In the genomic region with DNA sequence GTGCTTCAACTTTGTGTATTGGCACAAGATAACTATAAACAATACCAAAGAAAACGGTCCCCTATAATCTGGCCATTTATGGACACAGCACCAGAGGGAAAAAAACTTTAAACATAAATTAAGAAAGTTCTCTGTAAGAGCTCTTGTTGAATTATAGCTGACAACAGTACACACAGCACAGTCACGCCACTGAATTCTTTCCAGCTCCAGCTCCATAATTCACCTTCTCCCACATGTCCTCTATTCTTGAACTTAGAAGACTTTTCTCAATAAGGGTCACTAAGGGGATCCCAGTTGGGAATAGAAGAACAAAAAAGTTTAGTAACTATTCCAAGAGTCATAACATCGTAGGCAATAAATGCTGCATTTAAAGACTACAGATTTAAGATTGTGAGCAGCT, we compare ENCODE assay signal across 21 cellular contexts.
DNase-seq lines count a peak whose midpoint lies in the region; ATAC-seq and TF ChIP-seq lines count a peak whose summit lies in the region.
"Had no signal": no experiment of that assay in that cellular context is flagged by ENCODE, and none has a peak within 500 bp of the region (broad histone marks: within the 10 kb centered on the region; RNA-seq: fewer than 3 reads in every experiment).

No MANE protein-coding gene starts in this region.

- no peak for TF ChIP-seq CTCF in MCF 10A (IDR thresholded peaks at IDR 0.05; ENCODE audit: unreplicated experiment)
- TF ChIP-seq CTCF in mammary epithelial cell (conservative IDR thresholded peaks at IDR 0.05 in 1 of 2, IDR thresholded peaks at IDR 0.05 in 1 of 2; ENCODE audit: extremely low read depth in 1 of 2, insufficient read depth in 1 of 2, low read depth in 1 of 2, low read length in 2 of 2): no peak

- peaks cover 60% of the 10 kb centered on the region for H3K36me3 Mint-ChIP-seq in MCF 10A (ENCODE audit: insufficient read depth, unreplicated experiment)
- no peaks in the 10 kb centered on the region for H3K36me3 Mint-ChIP-seq in naive thymus-derived CD8-positive, alpha-beta T cell
- H3K36me3 Mint-ChIP-seq: CD8-positive, alpha-beta memory T cell had no signal

- no peaks in the 10 kb centered on the region for H4K20me1 ChIP-seq in mammary epithelial cell (ENCODE audit: insufficient read depth, low read length)

- POLR2A ChIA-PET in MCF 10A (lab: Yijun Ruan, JAX): interaction anchor here (0.7 kb wide), 1 partner anchor 85 kb away, joined by 3 read pairs; no protein-coding TSS in a partner anchor
- POLR2A ChIA-PET in naive thymus-derived CD8-positive, alpha-beta T cell (lab: Charles Lee): no interaction called here

- no peak overlapping the region for H2AFZ ChIP-seq in mammary epithelial cell (ENCODE audit: low read depth, low read length)

- no peaks in the 10 kb centered on the region for H3K27me3 Mint-ChIP-seq in MCF 10A (ENCODE audit: insufficient read depth, unreplicated experiment)
- peaks cover 4 to 49% (median 21%) of the 10 kb centered on the region in 5 donors for H3K27me3 Mint-ChIP-seq in naive thymus-derived CD8-positive, alpha-beta T cell

- no peak for DNase-seq in MCF 10A (ENCODE audit: unreplicated experiment)
- DNase-seq in mammary epithelial cell: no peak
- DNase-seq in naive thymus-derived CD8-positive, alpha-beta T cell: no peak
- no peak for DNase-seq in germinal center (ENCODE audit: low spot score)
- DNase-seq: 8988T; Calu3; CD8-positive, alpha-beta memory T cell; DMS153; KG1; NCI-H1092 treated with DMSO at 0.1 percent for 48 hours; NCI-H1436 treated with DMSO at 0.1 percent for 48 hours; NCI-H2029 treated with DMSO at 0.1 percent for 48 hours; NCI-H345; NCI-H524; SJCRH30 had no signal

- H3K9me3 Mint-ChIP-seq in MCF 10A (ENCODE audit: unreplicated experiment): no peaks in the 10 kb centered on the region
- no peaks in the 10 kb centered on the region for H3K9me3 Mint-ChIP-seq in naive thymus-derived CD8-positive, alpha-beta T cell
- H3K9me3 Mint-ChIP-seq: CD8-positive, alpha-beta memory T cell; GM23338 had no signal

- H3K27me3 ChIP-seq in mammary epithelial cell (ENCODE audit: insufficient read depth, low read length): no peaks in the 10 kb centered on the region
- no peaks in the 10 kb centered on the region for H3K27me3 ChIP-seq in muscle layer of colon (ENCODE audit: control insufficient read depth in 1 of 2, insufficient read depth in 2 of 2, low read length in 2 of 2)
- no peaks in the 10 kb centered on the region for H3K27me3 ChIP-seq in stomach smooth muscle (ENCODE audit: control insufficient read depth in 1 of 2, insufficient read depth in 2 of 2, low read length in 2 of 2)
- H3K27me3 ChIP-seq: SJCRH30 had no signal

- H3K9ac ChIP-seq in mammary epithelial cell (ENCODE audit: insufficient read depth, low read length) (no peak overlapping the region), muscle layer of colon (ENCODE audit: low read length) (no peak overlapping the region), stomach smooth muscle (ENCODE audit: low read length in 2 of 2) (peak overlapping the region in 1 of 2 donors; percentile 37)

- CTCF ChIA-PET in MCF 10A (lab: Yijun Ruan, JAX) (interaction anchor here (0.6 kb wide), 1 partner anchor 266 kb away, joined by 3 read pairs; no protein-coding TSS in a partner anchor), mammary epithelial cell (lab: Charles Lee; ENCODE audit: low non-redundant PET) (no interaction called here)

- H3K9me3 ChIP-seq in mammary epithelial cell (replicated peaks; ENCODE audit: insufficient read depth, low read length) (no peaks in the 10 kb centered on the region), muscle layer of colon (ENCODE audit: low read length) (no peaks in the 10 kb centered on the region), stomach smooth muscle (ENCODE audit: control insufficient read depth in 2 of 2, low read length in 2 of 2) (no peaks in the 10 kb centered on the region)
- H3K9me3 ChIP-seq: HAP-1, SJCRH30 had no signal

- no peak overlapping the region for H3K4me3 Mint-ChIP-seq in MCF 10A (ENCODE audit: unreplicated experiment)
- H3K4me3 Mint-ChIP-seq in naive thymus-derived CD8-positive, alpha-beta T cell: no peak overlapping the region
- H3K4me3 Mint-ChIP-seq: CD8-positive, alpha-beta memory T cell; GM23338 had no signal

- H3K79me2 ChIP-seq in mammary epithelial cell (ENCODE audit: insufficient read depth, low read length): no peaks in the 10 kb centered on the region

- no TSS peak for BruUV-seq in MCF 10A (replicated peaks; lab: Mats Ljungman, UMichigan)
- no TSS peak for BruUV-seq in mammary epithelial cell (replicated peaks; lab: Mats Ljungman, UMichigan)

- in situ Hi-C loops in mammary epithelial cell (cut with MboI; ENCODE audit: low sequenced_read_pairs in 2 of 2): no loop called here

- H3K4me3 ChIP-seq in mammary epithelial cell (replicated peaks in 1 of 3; ENCODE audit: insufficient read depth in 1 of 3, low read depth in 2 of 3, low read length in 3 of 3) (no peak overlapping the region), muscle layer of colon (ENCODE audit: low read depth in 1 of 2, low read length in 2 of 2) (no peak overlapping the region), stomach smooth muscle (ENCODE audit: low read length in 2 of 2) (no peak overlapping the region)
- H3K4me3 ChIP-seq: GM23338, HAP-1, SJCRH30 had no signal

- dilution Hi-C loops in mammary epithelial cell (cut with HindIII; ENCODE audit: low sequenced_read_pairs): no loop called here

- no peak overlapping the region for H3K4me2 ChIP-seq in mammary epithelial cell (ENCODE audit: insufficient read depth, low read depth, low read length)
- H3K4me2 ChIP-seq: GM23338 had no signal

- whole genome bisulfite sequencing in mammary epithelial cell (ENCODE audit: low coverage, missing lambda C conversion rate): 93% methylated on average over 3 of the region's 3 CpGs

- H3K27ac ChIP-seq in mammary epithelial cell (ENCODE audit: insufficient read depth, low read depth, low read length): no peak overlapping the region
- H3K27ac ChIP-seq in muscle layer of colon (ENCODE audit: low read depth, low read length): peak overlapping the region; percentile 43
- peak overlapping the region; percentile 73 for H3K27ac ChIP-seq in stomach smooth muscle (ENCODE audit: low read length)
- H3K27ac ChIP-seq: C4-2B, SJCRH30 had no signal

- H3K4me1 ChIP-seq in mammary epithelial cell (ENCODE audit: insufficient read depth, low read length) (no peaks in the 10 kb centered on the region), muscle layer of colon (ENCODE audit: insufficient read depth, low read length) (peaks cover 32% of the 10 kb centered on the region), stomach smooth muscle (ENCODE audit: control insufficient read depth, insufficient read depth, low read length) (peaks cover 21% of the 10 kb centered on the region)
- H3K4me1 ChIP-seq: HAP-1, SJCRH30 had no signal

- peaks cover 6% of the 10 kb centered on the region for H3K4me1 Mint-ChIP-seq in MCF 10A (ENCODE audit: insufficient read depth, unreplicated experiment)
- no peaks in the 10 kb centered on the region for H3K4me1 Mint-ChIP-seq in naive thymus-derived CD8-positive, alpha-beta T cell
- H3K4me1 Mint-ChIP-seq: CD8-positive, alpha-beta memory T cell had no signal

- intact Hi-C loops in MCF 10A (cut with micrococcal nuclease): no loop called here
- intact Hi-C loops in mammary epithelial cell (cut with micrococcal nuclease): no loop called here

- no peaks in the 10 kb centered on the region for H3K36me3 ChIP-seq in mammary epithelial cell (ENCODE audit: insufficient read depth, low read length)
- no peaks in the 10 kb centered on the region for H3K36me3 ChIP-seq in muscle layer of colon (ENCODE audit: insufficient read depth, low read length)
- H3K36me3 ChIP-seq in stomach smooth muscle (ENCODE audit: control insufficient read depth in 2 of 2, insufficient read depth in 2 of 2, low read length in 2 of 2): no peaks in the 10 kb centered on the region
- H3K36me3 ChIP-seq: HAP-1, SJCRH30 had no signal

- H3K27ac Mint-ChIP-seq in MCF 10A (ENCODE audit: low read depth, unreplicated experiment): peak overlapping the region; percentile 23
- no peak overlapping the region for H3K27ac Mint-ChIP-seq in naive thymus-derived CD8-positive, alpha-beta T cell
- H3K27ac Mint-ChIP-seq: CD8-positive, alpha-beta memory T cell; GM23338 had no signal

- no peak for ATAC-seq in naive thymus-derived CD8-positive, alpha-beta T cell
- ATAC-seq in HG03469 (IDR thresholded peaks at IDR 0.05; ENCODE audit: unreplicated experiment): no peak
- ATAC-seq: GM23338 had no signal
